Comparison of ENCODE assay signal across 8 cellular contexts in the genomic region with DNA sequence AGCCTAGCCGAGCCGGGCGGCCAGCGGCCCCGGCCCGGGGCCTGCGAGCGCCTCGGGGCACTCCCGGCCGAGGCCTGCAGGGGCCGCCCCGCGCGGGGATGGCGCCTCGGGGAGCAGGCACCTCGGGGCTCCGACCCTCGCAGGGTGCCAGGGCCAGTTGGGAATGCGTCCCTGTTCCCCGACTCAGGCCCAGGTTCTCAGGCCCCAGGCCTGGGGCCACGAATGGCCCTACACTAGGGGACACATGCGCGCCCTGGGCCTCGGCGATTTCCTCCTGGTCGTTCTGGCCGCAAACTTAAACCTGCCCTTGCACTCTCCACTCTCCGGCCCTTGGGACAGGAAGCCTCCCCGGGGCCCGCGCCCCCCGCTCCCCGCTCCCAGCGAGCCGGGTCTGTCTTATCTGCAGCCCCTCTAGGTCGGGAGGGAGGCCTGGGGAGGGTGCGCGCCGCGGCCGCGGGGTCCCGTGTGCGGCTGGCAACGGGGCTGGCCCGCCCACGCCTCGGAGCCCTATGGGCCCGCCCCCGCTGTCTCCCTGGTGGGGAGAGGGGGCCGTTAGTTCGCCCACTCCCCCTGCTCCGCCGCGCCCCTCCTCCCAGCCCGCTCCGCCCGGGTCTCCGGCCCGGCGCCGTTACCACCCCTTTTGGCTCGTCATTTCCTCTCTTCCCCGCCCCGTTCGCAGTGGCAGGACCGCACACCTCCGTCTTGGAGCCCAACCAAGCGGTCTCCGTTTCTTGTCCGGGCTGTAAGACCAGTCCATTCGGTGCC. TPM values are rescaled to one million over a fixed set of nuclear protein-coding genes. Genes with fewer than 3 reads are reported as not detected.
DNase-seq lines count a peak whose midpoint lies in the region; ATAC-seq and TF ChIP-seq lines count a peak whose summit lies in the region.

No MANE protein-coding gene starts in this region.

- intact Hi-C loops in left ventricle myocardium inferior (cut with micrococcal nuclease), result no loop called here
- intact Hi-C loops in psoas muscle (cut with DNase I), result no loop called here

- peaks cover 52% of the 10 kb centered on the region for H3K4me1 ChIP-seq in left ventricle myocardium inferior
- peaks cover 40% of the 10 kb centered on the region for H3K4me1 ChIP-seq in psoas muscle
- H3K4me1 ChIP-seq in urinary bladder (ENCODE audit: insufficient read depth), result no peaks in the 10 kb centered on the region

- H3K9me3 ChIP-seq in left ventricle myocardium inferior (replicated peaks), result no peaks in the 10 kb centered on the region
- H3K9me3 ChIP-seq in psoas muscle, result no peaks in the 10 kb centered on the region

- peak; percentile 27 for ATAC-seq in HG02610 (IDR thresholded peaks at IDR 0.05; ENCODE audit: unreplicated experiment)
- ATAC-seq in psoas muscle, result peak; percentile 41 to 55 (median 45)

- H3K4me3 ChIP-seq in GM12864 (ENCODE audit: low read depth, low read length), result peak overlapping the region; percentile 99
- peak overlapping the region; percentile 94 for H3K4me3 ChIP-seq in left ventricle myocardium inferior
- H3K4me3 ChIP-seq in psoas muscle, result peak overlapping the region; percentile 90
- peak overlapping the region; percentile 87 for H3K4me3 ChIP-seq in urinary bladder (ENCODE audit: low read depth, low read length)

- TF ChIP-seq CTCF in GM12864 (IDR thresholded peaks at IDR 0.05; ENCODE audit: low read depth, low read length, missing control alignments) (peak; percentile 32), left ventricle myocardium inferior (IDR thresholded peaks at IDR 0.05; ENCODE audit: borderline replicate concordance) (peak; percentile 53), psoas muscle (IDR thresholded peaks at IDR 0.05) (peak; percentile 43)

- DNase-seq in GM12864 (ENCODE audit: low read depth), result peak; percentile 40
- DNase-seq in NCI-H128 (lab: John Stamatoyannopoulos, UW; ENCODE audit: unreplicated experiment), result peak; percentile 38
- peak; percentile 72 to 88 (median 76) for DNase-seq in T-helper 1 cell
- peak; percentile 80 for DNase-seq in amniotic epithelial cell (ENCODE audit: low read depth)
- peak; percentile 86 for DNase-seq in left ventricle myocardium inferior
- peak; percentile 86 to 93 for DNase-seq in psoas muscle

- H3K27ac ChIP-seq in left ventricle myocardium inferior (replicated peaks) (peak overlapping the region; percentile 99), psoas muscle (peak overlapping the region; percentile 100), urinary bladder (ENCODE audit: low read depth) (peak overlapping the region; percentile 99)

- H3K27me3 ChIP-seq in left ventricle myocardium inferior (ENCODE audit: low read depth) (no peaks in the 10 kb centered on the region), psoas muscle (ENCODE audit: insufficient read depth in 3 of 3, low read length in 2 of 3) (no peaks in the 10 kb centered on the region)

- peaks cover 14% of the 10 kb centered on the region for H3K36me3 ChIP-seq in left ventricle myocardium inferior
- H3K36me3 ChIP-seq in psoas muscle (ENCODE audit: insufficient read depth in 1 of 2, low read depth in 1 of 2), result peaks cover 0 to 26% of the 10 kb centered on the region in 2 donors
- peaks cover 3% of the 10 kb centered on the region for H3K36me3 ChIP-seq in urinary bladder (ENCODE audit: insufficient read depth)

- 0% methylated on average over 34 to 74 of the region's 74 CpGs for WGBS in psoas muscle, 3 donors
- WGBS in urinary bladder, result under 1% methylated on average over 74 of the region's 74 CpGs

RNA-seq across cellular contexts. Expression of a gene that starts 0.6 kb away (rescaled TPM):
- total RNA-seq in left ventricle myocardium inferior (12.5 TPM), psoas muscle (10 to 100 TPM; 11.8 to 14.1 (median 13.0) TPM), urinary bladder (30.5 TPM)
- polyA plus RNA-seq in psoas muscle (10 to 100 TPM in 2 of 3 donors, 1 to 10 TPM in 1; 2.7 to 14.2 (median 10.4) TPM), urinary bladder (12.3 TPM)

RNA-seq across cellular contexts. Expression of a gene that starts 1.2 kb away (rescaled TPM):
- total RNA-seq in left ventricle myocardium inferior (19.9 TPM), psoas muscle (10 to 100 TPM; 13.5 to 23.4 (median 16.6) TPM), urinary bladder (16.9 TPM)
- polyA plus RNA-seq in psoas muscle (10 to 100 TPM; 24.6 to 74.6 (median 52.3) TPM), urinary bladder (26.3 TPM)

RNA-seq across cellular contexts. Expression of a gene that starts 20.4 kb away (rescaled TPM):
- total RNA-seq in left ventricle myocardium inferior (219 TPM), psoas muscle (100 to 1,000 TPM; 135 to 511 (median 272) TPM), urinary bladder (11.4 TPM)
- polyA plus RNA-seq in psoas muscle (100 to 1,000 TPM in 1 of 3 donors, 10 to 100 TPM in 2; 16.4 to 141 (median 80.7) TPM), urinary bladder (0.41 TPM)

RNA-seq across cellular contexts. Expression of a gene that starts 31.1 kb away (rescaled TPM):
- total RNA-seq in left ventricle myocardium inferior, result not detected
- under 1 TPM in 1 of 4 donors, not detected in 3; 0.27 TPM for total RNA-seq in psoas muscle
- polyA plus RNA-seq in psoas muscle, result not detected
- total RNA-seq in urinary bladder, result not detected
- polyA plus RNA-seq in urinary bladder, result not detected

RNA-seq across cellular contexts. Expression of a gene that starts 34.4 kb away (rescaled TPM):
- total RNA-seq in left ventricle myocardium inferior, result 0.27 TPM
- total RNA-seq in psoas muscle, result under 1 TPM; 0.14 to 0.43 (median 0.28) TPM
- under 1 TPM; 0.18 to 0.90 (median 0.33) TPM for polyA plus RNA-seq in psoas muscle
- total RNA-seq in urinary bladder, result 0.37 TPM
- polyA plus RNA-seq in urinary bladder, result 0.87 TPM

Comparison
In these comparisons a context has a peak if more than half of its experiments do, and no peak if none do; other contexts are left out.
1. Peak in every context shown above with its lines: DNase-seq, ATAC-seq, H3K4me3 ChIP-seq and H3K27ac ChIP-seq.
2. DNase-seq: peak in every context shown above with its lines; median percentile 90 in psoas muscle; 86 in left ventricle myocardium inferior; 80 in amniotic epithelial cell; 76 in T-helper 1 cell; 40 in GM12864; 38 in NCI-H128.
3. RNA of a gene that starts 20.4 kb away (total RNA-seq): 135 to 511 TPM in psoas muscle and 219 TPM in left ventricle myocardium inferior (single experiment); 11.4 TPM in urinary bladder (single experiment); every median in the first group is over 10 times any median in the second.